ENCODE assay signal across 22 cellular contexts in genomic region chr6:48915591-48915990, GRCh38.
"Had no signal": no experiment of that assay in that cellular context is flagged by ENCODE, and none has a peak within 500 bp of the region (broad histone marks: within the 10 kb centered on the region; RNA-seq: fewer than 3 reads in every experiment).

No MANE protein-coding gene starts in this region.

- H3K36me3 Mint-ChIP-seq: immature natural killer cell; memory B cell; natural killer cell treated with Interleukin-12 subunit alpha and Interleukin-12 subunit beta and Interleukin-15 and Interleukin-18, amount 100 ng/mL, for 72 hours; stimulated activated memory B cell treated with anti-CD40 and anti-IgM and Interleukin-4, amounts not matched to agents 10 μg/mL and 1 μg/mL and 100 μg/mL, for 72 hours had no signal

- H3K4me3 ChIP-seq: colonic mucosa, gastroesophageal sphincter, left ventricle myocardium inferior, lower lobe of right lung, psoas muscle, right lobe of liver, testis, tibial nerve had no signal

- H3K4me3 Mint-ChIP-seq: immature natural killer cell; memory B cell; natural killer cell treated with Interleukin-12 subunit alpha and Interleukin-12 subunit beta and Interleukin-15 and Interleukin-18, amount 100 ng/mL, for 72 hours; stimulated activated memory B cell treated with anti-CD40 and anti-IgM and Interleukin-4, amounts not matched to agents 10 μg/mL and 1 μg/mL and 100 μg/mL, for 72 hours; stimulated activated naive CD8-positive, alpha-beta T cell treated with anti-CD3 and anti-CD28 coated beads, Interleukin-15, amount 100 ng/mL, for 72 hours had no signal

- H3K27ac ChIP-seq: colonic mucosa, gastroesophageal sphincter, left ventricle myocardium inferior, lower lobe of right lung, parathyroid adenoma, psoas muscle, right lobe of liver, testis, tibial nerve had no signal

- H3K27ac Mint-ChIP-seq: immature natural killer cell; memory B cell; natural killer cell treated with Interleukin-12 subunit alpha and Interleukin-12 subunit beta and Interleukin-15 and Interleukin-18, amount 100 ng/mL, for 72 hours; stimulated activated memory B cell treated with anti-CD40 and anti-IgM and Interleukin-4, amounts not matched to agents 10 μg/mL and 1 μg/mL and 100 μg/mL, for 72 hours; stimulated activated naive CD8-positive, alpha-beta T cell treated with anti-CD3 and anti-CD28 coated beads, Interleukin-15, amount 100 ng/mL, for 72 hours had no signal

- H3K4me1 ChIP-seq: colonic mucosa, gastroesophageal sphincter, left ventricle myocardium inferior, lower lobe of right lung, parathyroid adenoma, psoas muscle, right lobe of liver, testis, tibial nerve had no signal

- H3K27me3 ChIP-seq: colonic mucosa, gastroesophageal sphincter, right lobe of liver, testis, tibial nerve had no signal

- H3K36me3 ChIP-seq: colonic mucosa, gastroesophageal sphincter, left ventricle myocardium inferior, lower lobe of right lung, right lobe of liver, tibial nerve had no signal

- H2AFZ ChIP-seq: parathyroid adenoma had no signal

- H3K27me3 Mint-ChIP-seq: memory B cell; natural killer cell treated with Interleukin-12 subunit alpha and Interleukin-12 subunit beta and Interleukin-15 and Interleukin-18, amount 100 ng/mL, for 72 hours; stimulated activated memory B cell treated with anti-CD40 and anti-IgM and Interleukin-4, amounts not matched to agents 10 μg/mL and 1 μg/mL and 100 μg/mL, for 72 hours; stimulated activated naive CD8-positive, alpha-beta T cell treated with anti-CD3 and anti-CD28 coated beads, Interleukin-15, amount 100 ng/mL, for 72 hours had no signal

- H3K9ac ChIP-seq: parathyroid adenoma had no signal

- H3K4me1 Mint-ChIP-seq: immature natural killer cell; memory B cell; stimulated activated memory B cell treated with anti-CD40 and anti-IgM and Interleukin-4, amounts not matched to agents 10 μg/mL and 1 μg/mL and 100 μg/mL, for 72 hours; stimulated activated naive CD8-positive, alpha-beta T cell treated with anti-CD3 and anti-CD28 coated beads, Interleukin-15, amount 100 ng/mL, for 72 hours had no signal

- H3K79me2 ChIP-seq: parathyroid adenoma had no signal

- DNase-seq: colonic mucosa; dermis blood vessel endothelial cell; erythroblast; foreskin fibroblast; immature natural killer cell; left ventricle myocardium inferior; lower lobe of right lung; midbrain; psoas muscle; retina; right lobe of liver; stimulated activated CD4-positive, alpha-beta T cell treated with anti-CD3 and anti-CD28 coated beads, Interleukin-15, amount 100 ng/mL, for 24 hours; stimulated activated CD4-positive, alpha-beta T cell treated with anti-CD3 and anti-CD28 coated beads, Interleukin-1b, Interleukin-23, amount 100 ng/mL, for 48 hours; stimulated activated CD4-positive, alpha-beta T cell treated with anti-CD3 and anti-CD28 coated beads, Interleukin-4, amount 100 ng/mL, for 24 hours; stimulated activated naive CD8-positive, alpha-beta T cell treated with anti-CD3 and anti-CD28 coated beads, Interleukin-15, amount 100 ng/mL, for 72 hours; testis had no signal

- ATAC-seq: gastroesophageal sphincter; lower lobe of right lung; natural killer cell treated with Interleukin-12 subunit alpha and Interleukin-12 subunit beta and Interleukin-15 and Interleukin-18, amount 100 ng/mL, for 72 hours; psoas muscle; right lobe of liver; stimulated activated memory B cell treated with anti-CD40 and anti-IgM and Interleukin-4, amounts not matched to agents 10 μg/mL and 1 μg/mL and 100 μg/mL, for 72 hours; stimulated activated naive CD8-positive, alpha-beta T cell treated with anti-CD3 and anti-CD28 coated beads, Interleukin-15, amount 100 ng/mL, for 72 hours had no signal

- H3K9me3 ChIP-seq: colonic mucosa, gastroesophageal sphincter, lower lobe of right lung, psoas muscle, right lobe of liver, testis, tibial nerve had no signal
